In genomic region chr1:225811622-225812487, GRCh38 we compare ENCODE assay signal across 8 cellular contexts. TPM values are rescaled to one million over a fixed set of nuclear protein-coding genes. Genes with fewer than 3 reads are reported as not detected.
A peak's percentile ranks its signal among the peaks of the same experiment; 100 is the strongest.
DNase-seq lines count a peak whose midpoint lies in the region; TF ChIP-seq lines count a peak whose summit lies in the region.

No MANE protein-coding gene starts in this region.

- TF ChIP-seq CTCF in fibroblast of villous mesenchyme (IDR thresholded peaks at IDR 0.05; ENCODE audit: insufficient read depth, low read depth, low read length), result peak; percentile 48
- peak; percentile 47 for TF ChIP-seq CTCF in retinal pigment epithelial cell (conservative IDR thresholded peaks at IDR 0.05; ENCODE audit: low read depth, low read length)
- no peak for TF ChIP-seq CTCF in CD14-positive monocyte (IDR thresholded peaks at IDR 0.05)

- H3K4me3 Mint-ChIP-seq in CD14-positive monocyte, result peak overlapping the region in 1 of 2 donors; percentile 93

- DNase-seq in ELR (ENCODE audit: low read depth) (peak; percentile 20), NT2/D1 (ENCODE audit: low read depth, low spot score) (no peak), fibroblast of villous mesenchyme (ENCODE audit: low read depth) (no peak), retinal pigment epithelial cell (ENCODE audit: low read depth) (no peak), CD14-positive monocyte (ENCODE audit: low spot score) (no peak), DMS153 (lab: John Stamatoyannopoulos, UW) (no peak)
- no peak for DNase-seq in activated T-cell treated with anti-CD3 and anti-CD28 coated beads, Interleukin-2, amount 50 U/mL, for 48 hours
- DNase-seq in effector memory CD4-positive, alpha-beta T cell, result no peak

- H3K36me3 ChIP-seq in NT2/D1 (ENCODE audit: insufficient read depth, insufficient read length, low read length), result peaks cover 33% of the 10 kb centered on the region
- H3K36me3 ChIP-seq in effector memory CD4-positive, alpha-beta T cell (ENCODE audit: control insufficient read depth, insufficient read depth, low read length), result no peaks in the 10 kb centered on the region

- intact Hi-C loops in CD14-positive monocyte (cut with micrococcal nuclease), result no loop called here

- peak overlapping the region in 3 of 7 donors; percentile 5 to 68 (median 38) for H3K27ac Mint-ChIP-seq in CD14-positive monocyte

- H3K36me3 Mint-ChIP-seq in CD14-positive monocyte, result peaks cover 0 to 3% of the 10 kb centered on the region in 2 donors

- H3K9ac ChIP-seq in NT2/D1 (ENCODE audit: insufficient read length, low read depth), result peak overlapping the region; percentile 71

- no peak overlapping the region for H3K27ac ChIP-seq in effector memory CD4-positive, alpha-beta T cell (ENCODE audit: insufficient read depth, low read length, poor library complexity, severe bottlenecking)

- H3K4me3 ChIP-seq in NT2/D1 (ENCODE audit: insufficient read length, low read depth) (peak overlapping the region; percentile 42), fibroblast of villous mesenchyme (ENCODE audit: low read depth, low read length) (no peak overlapping the region), retinal pigment epithelial cell (ENCODE audit: low read length) (no peak overlapping the region)
- H3K4me3 ChIP-seq in effector memory CD4-positive, alpha-beta T cell (ENCODE audit: insufficient read depth, low read depth, low read length, poor library complexity, severe bottlenecking), result no peak overlapping the region

- H3K4me1 Mint-ChIP-seq in CD14-positive monocyte, result peaks cover 45% of the 10 kb centered on the region

- H3K27me3 Mint-ChIP-seq in CD14-positive monocyte (ENCODE audit: low read depth in 3 of 3), result peaks cover 13 to 14% (median 13%) of the 10 kb centered on the region in 3 donors

- H3K4me1 ChIP-seq in NT2/D1 (ENCODE audit: insufficient read depth, insufficient read length), result peaks cover 10% of the 10 kb centered on the region
- peaks cover 5% of the 10 kb centered on the region for H3K4me1 ChIP-seq in effector memory CD4-positive, alpha-beta T cell (ENCODE audit: control insufficient read depth, insufficient read depth, low read length, poor library complexity, severe bottlenecking)

- peaks cover 15% of the 10 kb centered on the region for H3K27me3 ChIP-seq in NT2/D1 (ENCODE audit: insufficient read depth, insufficient read length)
- H3K27me3 ChIP-seq in effector memory CD4-positive, alpha-beta T cell (replicated peaks; ENCODE audit: control insufficient read depth, insufficient read depth, low read length, poor library complexity, severe bottlenecking), result no peaks in the 10 kb centered on the region

- H3K9me3 Mint-ChIP-seq in CD14-positive monocyte, result no peaks in the 10 kb centered on the region

- H3K9me3 ChIP-seq in NT2/D1 (ENCODE audit: insufficient read depth, low read length), result no peaks in the 10 kb centered on the region
- no peaks in the 10 kb centered on the region for H3K9me3 ChIP-seq in effector memory CD4-positive, alpha-beta T cell (ENCODE audit: control insufficient read depth, low read length)

RNA-seq across cellular contexts. Expression of gene EPHX1, which starts 1.9 kb away (rescaled TPM):
- 17.7 and 31.5 TPM in 2 replicates for total RNA-seq in fibroblast of villous mesenchyme
- polyA plus RNA-seq in CD14-positive monocyte, result 1 to 10 TPM; 4.6 to 7.4 TPM

RNA-seq across cellular contexts. Expression of gene SRP9, which starts 34.2 kb away (rescaled TPM):
- 166 and 232 TPM in 2 replicates for total RNA-seq in fibroblast of villous mesenchyme
- 100 to 1,000 TPM; 281 to 329 TPM for polyA plus RNA-seq in CD14-positive monocyte
